1 cellular context compared by ENCODE assay signal in genomic region chr7:45582136-45582742, GRCh38.
TF ChIP-seq lines count a peak whose summit lies in the region.

No MANE protein-coding gene starts in this region.

TF ChIP-seq in H1, 55 proteins besides CTCF, POLR2A, EP300 and RAD21:
- TF ChIP-seq CHD2 (IDR thresholded peaks at IDR 0.05; ENCODE audit: low read length) (no peak), CBX5 (IDR thresholded peaks at IDR 0.05; ENCODE audit: low read depth, low read length) (no peak), SIRT6 (IDR thresholded peaks at IDR 0.05; ENCODE audit: low read length) (no peak), ZNF274 (IDR thresholded peaks at IDR 0.05; ENCODE audit: borderline replicate concordance, extremely low read depth, low read length) (no peak), SIX5 (IDR thresholded peaks at IDR 0.05; ENCODE audit: low read depth, low read length) (no peak), SUZ12 (IDR thresholded peaks at IDR 0.05; ENCODE audit: low read length) (no peak), RNF2 (IDR thresholded peaks at IDR 0.05; ENCODE audit: borderline replicate concordance, low read depth, low read length, missing control alignments, poor library complexity, severe bottlenecking) (no peak), YY1 (IDR thresholded peaks at IDR 0.05; ENCODE audit: low read depth, low read length) (no peak), GTF2F1 (IDR thresholded peaks at IDR 0.05; ENCODE audit: borderline replicate concordance, low read depth, low read length) (no peak), RXRA (IDR thresholded peaks at IDR 0.05; ENCODE audit: insufficient read depth, low read depth, low read length) (no peak), BRCA1 (IDR thresholded peaks at IDR 0.05; ENCODE audit: low read depth, low read length) (no peak), RBBP5 (IDR thresholded peaks at IDR 0.05; ENCODE audit: borderline replicate concordance, low read depth, low read length) (no peak)
